7 cellular contexts compared by ENCODE assay signal in the genomic region with DNA sequence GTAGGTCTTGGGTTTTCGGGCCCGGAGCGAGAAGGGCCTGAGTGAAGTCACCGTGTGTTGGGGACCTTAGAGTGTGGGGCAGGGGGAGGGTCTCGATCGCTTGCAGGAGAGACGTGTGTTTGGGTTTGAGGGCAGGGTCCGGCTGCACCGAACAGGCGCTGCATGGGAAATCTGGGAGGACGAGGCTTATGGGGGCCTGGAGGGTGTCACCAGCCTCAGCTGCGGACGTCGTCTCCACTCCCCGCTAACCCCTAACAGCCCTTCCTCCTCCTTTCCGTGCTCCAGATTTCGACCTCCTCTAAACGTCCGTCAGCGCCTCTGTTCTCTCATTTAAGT. TPM values are rescaled to one million over a fixed set of nuclear protein-coding genes. Genes with fewer than 3 reads are reported as not detected.
DNase-seq lines count a peak whose midpoint lies in the region; ATAC-seq and TF ChIP-seq lines count a peak whose summit lies in the region.
"Not testable (repeated sequence)": the region's sequence is repeated elsewhere in the genome, so short reads cannot be mapped to it uniquely, and the experiment has no call there.

No MANE protein-coding gene starts in this region.

- H3K9me3 Mint-ChIP-seq in activated CD4-positive, alpha-beta T cell treated with anti-CD3 and anti-CD28 coated beads for 36 hours (ENCODE audit: low read depth): not testable (repeated sequence)

- not testable (repeated sequence) for H3K79me2 ChIP-seq in mesendoderm (ENCODE audit: control insufficient read depth, insufficient read depth, low read length)

- not testable (repeated sequence) for H3K27me3 ChIP-seq in brain microvascular endothelial cell (replicated peaks); mesendoderm (ENCODE audit: insufficient read depth, low read length, poor library complexity); gastrocnemius medialis

- peak overlapping the region; percentile 67 for H3K4me2 ChIP-seq in mesendoderm (ENCODE audit: low read length)

- TF ChIP-seq POLR2A in NB4 (IDR thresholded peaks at IDR 0.05; ENCODE audit: extremely low read depth, insufficient read length); gastrocnemius medialis (IDR thresholded peaks at IDR 0.05): not testable (repeated sequence)

- H3K4me1 Mint-ChIP-seq in activated CD4-positive, alpha-beta T cell treated with anti-CD3 and anti-CD28 coated beads for 36 hours: peaks cover 35% of the 10 kb centered on the region

- WGBS in mesendoderm (ENCODE audit: extremely low coverage, insufficient coverage, low lambda C conversion rate): no CpG with 5 or more reads among the region's 20 CpGs

- ATAC-seq in activated CD4-positive, alpha-beta T cell treated with anti-CD3 and anti-CD28 coated beads for 36 hours; gastrocnemius medialis: not testable (repeated sequence)

- not testable (repeated sequence) for H2BK5ac ChIP-seq in mesendoderm (ENCODE audit: low read length)

- peak overlapping the region; percentile 90 for H3K4me3 ChIP-seq in GM12865 (ENCODE audit: low read depth, low read length)
- peak overlapping the region; percentile 80 for H3K4me3 ChIP-seq in NB4 (ENCODE audit: low read depth, low read length)
- peak overlapping the region; percentile 72 for H3K4me3 ChIP-seq in brain microvascular endothelial cell (ENCODE audit: low read depth, low read length)
- peak overlapping the region; percentile 65 to 70 for H3K4me3 ChIP-seq in foreskin fibroblast (ENCODE audit: low read depth in 1 of 2, low read length in 2 of 2)
- peak overlapping the region; percentile 71 for H3K4me3 ChIP-seq in mesendoderm (ENCODE audit: low read length)
- H3K4me3 ChIP-seq in gastrocnemius medialis: peak overlapping the region; percentile 67 to 95 (median 92)

- not testable (repeated sequence) for H2BK120ac ChIP-seq in mesendoderm (ENCODE audit: low read depth, low read length)

- CTCF ChIA-PET in activated CD4-positive, alpha-beta T cell treated with anti-CD3 and anti-CD28 coated beads for 36 hours (lab: Charles Lee): not testable (repeated sequence)

- DNase-seq in GM12865 (ENCODE audit: low read depth) (peak; percentile 15), NB4 (ENCODE audit: low read depth) (peak; percentile 45), foreskin fibroblast (peak in 1 of 2 donors; percentile 13)
- DNase-seq in activated CD4-positive, alpha-beta T cell treated with anti-CD3 and anti-CD28 coated beads for 36 hours; brain microvascular endothelial cell; mesendoderm; gastrocnemius medialis: not testable (repeated sequence)

- H3K4ac ChIP-seq in mesendoderm (ENCODE audit: low read depth, low read length): not testable (repeated sequence)

- intact Hi-C loops in activated CD4-positive, alpha-beta T cell treated with anti-CD3 and anti-CD28 coated beads for 36 hours (cut with DNase I, micrococcal nuclease); gastrocnemius medialis (cut with DNase I; ENCODE audit: low total_unique reads): not testable (repeated sequence)

- H3K36me3 ChIP-seq in brain microvascular endothelial cell (replicated peaks) (peaks cover 21% of the 10 kb centered on the region), gastrocnemius medialis (peaks cover 0 to 27% of the 10 kb centered on the region in 2 donors)
- H3K36me3 ChIP-seq in mesendoderm (ENCODE audit: control insufficient read depth, insufficient read depth, low read length): not testable (repeated sequence)

- H3K4me3 Mint-ChIP-seq in activated CD4-positive, alpha-beta T cell treated with anti-CD3 and anti-CD28 coated beads for 36 hours: peak overlapping the region; percentile 91

- POLR2A ChIA-PET in activated CD4-positive, alpha-beta T cell treated with anti-CD3 and anti-CD28 coated beads for 36 hours (lab: Charles Lee): not testable (repeated sequence)

- H3K27ac Mint-ChIP-seq in activated CD4-positive, alpha-beta T cell treated with anti-CD3 and anti-CD28 coated beads for 36 hours: peak overlapping the region; percentile 80

- not testable (repeated sequence) for TF ChIP-seq CTCF in GM12865 (IDR thresholded peaks at IDR 0.05; ENCODE audit: insufficient read depth, low read depth, low read length, missing control alignments); NB4 (IDR thresholded peaks at IDR 0.05; ENCODE audit: low read depth, low read length); brain microvascular endothelial cell (IDR thresholded peaks at IDR 0.05; ENCODE audit: low read depth, low read length, missing control alignments); foreskin fibroblast (IDR thresholded peaks at IDR 0.05; ENCODE audit: low read depth, low read length); gastrocnemius medialis (IDR thresholded peaks at IDR 0.05 in 4 of 5, conservative IDR thresholded peaks at IDR 0.05 in 1 of 5)

- not testable (repeated sequence) for H3K23ac ChIP-seq in mesendoderm (ENCODE audit: low read length)

- H3K79me1 ChIP-seq in mesendoderm (ENCODE audit: low read length): not testable (repeated sequence)

- not testable (repeated sequence) for H4K8ac ChIP-seq in mesendoderm (ENCODE audit: low read depth, low read length)

- peak overlapping the region; percentile 93 for H3K27ac ChIP-seq in brain microvascular endothelial cell
- not testable (repeated sequence) for H3K27ac ChIP-seq in mesendoderm (ENCODE audit: low read depth, low read length)
- peak overlapping the region; percentile 75 to 86 (median 78) for H3K27ac ChIP-seq in gastrocnemius medialis

- not testable (repeated sequence) for H3K9me3 ChIP-seq in gastrocnemius medialis

- not testable (repeated sequence) for H3K27me3 Mint-ChIP-seq in activated CD4-positive, alpha-beta T cell treated with anti-CD3 and anti-CD28 coated beads for 36 hours

- peak overlapping the region; percentile 88 for H3K56ac ChIP-seq in mesendoderm (ENCODE audit: low read length)

- not testable (repeated sequence) for H4K5ac ChIP-seq in mesendoderm (ENCODE audit: low read length)

- not testable (repeated sequence) for H3K4me1 ChIP-seq in mesendoderm (ENCODE audit: control insufficient read depth, low read depth, low read length); gastrocnemius medialis

- H3K18ac ChIP-seq in mesendoderm (ENCODE audit: low read length): not testable (repeated sequence)

- in situ Hi-C loops in brain microvascular endothelial cell (cut with HindIII; ENCODE audit: low pct_ligation_motif_present, low sequenced_read_pairs); gastrocnemius medialis (cut with MboI; ENCODE audit: low sequenced_read_pairs in 4 of 4): not testable (repeated sequence)

- H2AK5ac ChIP-seq in mesendoderm (ENCODE audit: low read length): not testable (repeated sequence)

- H3K9ac ChIP-seq in mesendoderm (ENCODE audit: low read length): peak overlapping the region; percentile 88

- not testable (repeated sequence) for H2BK15ac ChIP-seq in mesendoderm (replicated peaks; ENCODE audit: low read depth)

- H3K36me3 Mint-ChIP-seq in activated CD4-positive, alpha-beta T cell treated with anti-CD3 and anti-CD28 coated beads for 36 hours (ENCODE audit: low read depth): peaks cover 37% of the 10 kb centered on the region

RNA-seq across cellular contexts. Expression of gene RBAK, which starts 0.7 kb away (rescaled TPM):
- 10 to 100 TPM; 12.4 to 12.7 TPM for total RNA-seq in activated CD4-positive, alpha-beta T cell treated with anti-CD3 and anti-CD28 coated beads for 36 hours
- 7.4 TPM for polyA plus RNA-seq in mesendoderm (2013, experiment 1 of 2)
- 7.2 TPM for polyA plus RNA-seq in mesendoderm (2013, experiment 2 of 2)
- 1 to 10 TPM; 3.4 to 6.0 (median 4.2) TPM for total RNA-seq in gastrocnemius medialis
